In the genomic region with DNA sequence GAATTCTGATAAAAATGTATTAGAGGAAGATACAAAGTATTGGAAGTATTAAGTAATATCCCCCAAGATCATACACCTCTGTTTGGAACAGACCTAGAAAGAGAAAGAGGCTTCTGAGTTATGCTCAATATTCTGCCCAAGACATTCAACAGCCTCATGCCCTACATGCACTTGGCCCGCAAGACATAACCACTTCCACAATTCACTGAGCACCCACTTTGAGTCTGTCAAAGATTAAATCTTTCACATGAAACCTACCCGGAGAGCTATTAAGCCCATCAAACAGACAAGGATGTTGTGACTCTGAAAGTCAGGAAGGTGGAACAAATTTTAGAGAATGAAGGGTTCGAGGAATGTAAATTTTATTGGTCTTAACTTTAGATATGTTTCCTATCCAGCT, we compare ENCODE assay signal across 27 cellular contexts.
"Had no signal": no experiment of that assay in that cellular context is flagged by ENCODE, and none has a peak within 500 bp of the region (broad histone marks: within the 10 kb centered on the region; RNA-seq: fewer than 3 reads in every experiment).

No MANE protein-coding gene starts in this region.

- H3K27me3 ChIP-seq: colonic mucosa, esophagus squamous epithelium, foreskin keratinocyte, gastroesophageal sphincter, heart left ventricle, hepatocyte, left lung had no signal

- H3K4me3 ChIP-seq: colonic mucosa, esophagus squamous epithelium, gastroesophageal sphincter, heart left ventricle, hepatocyte, left lung, lower lobe of right lung, mucosa of descending colon had no signal

- H3K27ac ChIP-seq: colonic mucosa, epithelial cell of prostate, esophagus squamous epithelium, foreskin keratinocyte, gastroesophageal sphincter, heart left ventricle, hepatocyte, left lung, lower lobe of right lung had no signal

- H3K4me2 ChIP-seq: hepatocyte had no signal

- DNase-seq: colonic mucosa; cortex of kidney; effector CD8-positive, alpha-beta T cell; effector memory CD8-positive, alpha-beta T cell; endodermal cell; erythroblast; esophagus squamous epithelium; foreskin keratinocyte; heart left ventricle; hypothalamus; immature natural killer cell; islet precursor cell; kidney; kidney glomerular epithelial cell; left lung; left ventricle myocardium superior; lower lobe of right lung; mesenchymal stem cell; mucosa of descending colon; naive B cell; naive thymus-derived CD8-positive, alpha-beta T cell had no signal

- H3K36me3 Mint-ChIP-seq: immature natural killer cell; mesothelial cell of epicardium; naive B cell; naive thymus-derived CD8-positive, alpha-beta T cell had no signal

- ATAC-seq: effector memory CD8-positive, alpha-beta T cell; esophagus mucosa; foreskin keratinocyte; gastroesophageal sphincter; heart left ventricle; left lung; left ventricle myocardium superior; lower lobe of right lung; mucosa of descending colon; naive thymus-derived CD8-positive, alpha-beta T cell had no signal

- H3K9me3 ChIP-seq: colonic mucosa, esophagus squamous epithelium, gastroesophageal sphincter, heart left ventricle, left lung, lower lobe of right lung, mucosa of descending colon had no signal

- H3K4me1 Mint-ChIP-seq: immature natural killer cell; naive B cell; naive thymus-derived CD8-positive, alpha-beta T cell had no signal

- H3K27ac Mint-ChIP-seq: dendritic cell treated with granulocyte-macrophage colony-stimulating factor and Interleukin-4, amounts not matched to agents 40 ng/mL and 50 ng/mL, for 4 days; effector memory CD8-positive, alpha-beta T cell; endodermal cell; immature natural killer cell; mesothelial cell of epicardium; naive B cell; naive thymus-derived CD8-positive, alpha-beta T cell had no signal

- H3K4me3 Mint-ChIP-seq: dendritic cell treated with granulocyte-macrophage colony-stimulating factor and Interleukin-4, amounts not matched to agents 40 ng/mL and 50 ng/mL, for 4 days; effector memory CD8-positive, alpha-beta T cell; endodermal cell; immature natural killer cell; mesothelial cell of epicardium; naive B cell; naive thymus-derived CD8-positive, alpha-beta T cell had no signal

- H3K4me1 ChIP-seq: colonic mucosa, esophagus squamous epithelium, foreskin keratinocyte, gastroesophageal sphincter, heart left ventricle, left lung, lower lobe of right lung had no signal

- H3K36me3 ChIP-seq: colonic mucosa, esophagus squamous epithelium, gastroesophageal sphincter, heart left ventricle, left lung, lower lobe of right lung had no signal

- H3K79me2 ChIP-seq: hepatocyte had no signal

- H3K27me3 Mint-ChIP-seq: dendritic cell treated with granulocyte-macrophage colony-stimulating factor and Interleukin-4, amounts not matched to agents 40 ng/mL and 50 ng/mL, for 4 days; effector memory CD8-positive, alpha-beta T cell had no signal

- H3K9me3 Mint-ChIP-seq: dendritic cell treated with granulocyte-macrophage colony-stimulating factor and Interleukin-4, amounts not matched to agents 40 ng/mL and 50 ng/mL, for 4 days; effector memory CD8-positive, alpha-beta T cell; endodermal cell; immature natural killer cell; mesothelial cell of epicardium; naive B cell had no signal

- H2AFZ ChIP-seq: hepatocyte had no signal
